Comparison of ENCODE assay signal across 28 cellular contexts in the genomic region with DNA sequence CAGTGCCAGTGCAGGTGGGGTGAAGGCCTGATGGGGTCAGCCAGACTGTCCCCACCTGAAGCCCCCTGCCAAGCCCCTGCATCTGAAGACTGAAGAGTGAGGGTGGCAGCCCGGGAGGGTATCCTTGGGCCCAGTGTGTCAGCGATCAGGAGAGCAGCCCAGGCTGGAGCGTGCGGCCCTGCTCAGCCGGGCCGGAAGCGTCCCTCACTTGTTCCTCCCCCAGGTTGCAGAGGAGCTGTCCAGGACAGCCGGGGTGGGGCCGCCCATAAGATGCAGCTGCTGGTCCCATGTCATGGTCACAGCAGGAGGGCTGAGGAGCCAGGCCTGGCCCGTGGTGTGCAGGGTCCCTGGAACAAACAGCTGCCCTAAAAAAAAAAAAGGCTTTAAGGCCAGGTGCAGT. TPM values are rescaled to one million over a fixed set of nuclear protein-coding genes. Genes with fewer than 3 reads are reported as not detected.
DNase-seq lines count a peak whose midpoint lies in the region; ATAC-seq and TF ChIP-seq lines count a peak whose summit lies in the region.
"Had no signal": no experiment of that assay in that cellular context is flagged by ENCODE, and none has a peak within 500 bp of the region (broad histone marks: within the 10 kb centered on the region; RNA-seq: fewer than 3 reads in every experiment).

No MANE protein-coding gene starts in this region.

- DNase-seq in heart left ventricle (no peak), Right ventricle myocardium inferior (ENCODE audit: missing footprints) (no peak), prostate gland (ENCODE audit: low spot score) (no peak), thyroid gland (no peak), breast epithelium (ENCODE audit: low spot score in 2 of 2) (no peak), NCI-H128 (lab: John Stamatoyannopoulos, UW; ENCODE audit: unreplicated experiment) (no peak)
- DNase-seq: activated B cell treated with CpG ODN at 0.5 μM for 24 hours; activated CD4-positive, alpha-beta T cell treated with anti-CD3 and anti-CD28 coated beads, Interleukin-2, amount 50 U/mL, for 48 hours; activated naive CD4-positive, alpha-beta T cell treated with anti-CD3 and anti-CD28 coated beads, Interleukin-2, amount 10 ng/mL, durations not matched to agents 7 days and 5 days; amniotic stem cell; CD4-positive, alpha-beta memory T cell; colonic mucosa; effector CD8-positive, alpha-beta T cell; HFFc6; left cardiac atrium; NCI-H187 treated with DMSO at 0.1 percent for 48 hours; NCI-H526; SHP77 treated with DMSO at 0.1 percent for 48 hours; stimulated activated CD4-positive, alpha-beta T cell treated with anti-CD3 and anti-CD28 coated beads, Interleukin-4, amount 100 ng/mL, for 4 hours; stimulated activated naive B cell treated with anti-CD40 and anti-IgM and Interleukin-4, amounts not matched to agents 10 μg/mL and 1 μg/mL and 100 μg/mL, for 72 hours; T-helper 9 cell had no signal

- no peaks in the 10 kb centered on the region for H3K27me3 ChIP-seq in heart left ventricle
- no peaks in the 10 kb centered on the region for H3K27me3 ChIP-seq in gastroesophageal sphincter
- no peaks in the 10 kb centered on the region for H3K27me3 ChIP-seq in prostate gland (replicated peaks; ENCODE audit: insufficient read depth)
- no peaks in the 10 kb centered on the region for H3K27me3 ChIP-seq in thyroid gland
- no peaks in the 10 kb centered on the region for H3K27me3 ChIP-seq in breast epithelium
- H3K27me3 ChIP-seq: colonic mucosa, hepatocyte, neutrophil had no signal

- H3K27ac ChIP-seq in heart left ventricle (peak overlapping the region in 3 of 12 donors; percentile 5 to 71 (median 34)), gastroesophageal sphincter (peak overlapping the region in 2 of 4 donors; percentile 43 to 58), prostate gland (peak overlapping the region; percentile 77 to 80), thyroid gland (peak overlapping the region; percentile 77 to 95 (median 88)), breast epithelium (peak overlapping the region in 1 of 2 donors; percentile 25)
- H3K27ac ChIP-seq: colonic mucosa, epithelial cell of prostate, hepatocyte, HL-60, neutrophil, thoracic aorta had no signal

- H3K36me3 ChIP-seq in heart left ventricle (peaks cover 0 to 6% (median 0%) of the 10 kb centered on the region in 9 donors), gastroesophageal sphincter (peaks cover 0 to 6% of the 10 kb centered on the region in 2 donors), prostate gland (no peaks in the 10 kb centered on the region), thyroid gland (no peaks in the 10 kb centered on the region), breast epithelium (no peaks in the 10 kb centered on the region)
- H3K36me3 ChIP-seq: colonic mucosa, thoracic aorta had no signal

- no peak for TF ChIP-seq CTCF in heart left ventricle (IDR thresholded peaks at IDR 0.05)
- no peak for TF ChIP-seq CTCF in gastroesophageal sphincter (IDR thresholded peaks at IDR 0.05)
- TF ChIP-seq CTCF in prostate gland (IDR thresholded peaks at IDR 0.05): no peak
- no peak for TF ChIP-seq CTCF in thyroid gland (IDR thresholded peaks at IDR 0.05)
- no peak for TF ChIP-seq CTCF in breast epithelium (IDR thresholded peaks at IDR 0.05)

- intact Hi-C loops in heart left ventricle (cut with DNase I): loop anchor here in 4 of 10 donors (5.0 to 10.0 kb wide), 2 partner anchors 37 to 49 kb away; no protein-coding TSS in a partner anchor
- intact Hi-C loops in Right ventricle myocardium inferior (cut with DNase I): no loop called here
- intact Hi-C loops in prostate gland (cut with DNase I): no loop called here
- intact Hi-C loops in thyroid gland (cut with DNase I): no loop called here
- intact Hi-C loops in breast epithelium (cut with DNase I; ENCODE audit: low total_unique reads): no loop called here

- TF ChIP-seq EP300 in gastroesophageal sphincter (IDR thresholded peaks at IDR 0.05): no peak

- H3K4me3 ChIP-seq in heart left ventricle (no peak overlapping the region), gastroesophageal sphincter (no peak overlapping the region), prostate gland (no peak overlapping the region), thyroid gland (replicated peaks in 1 of 3) (no peak overlapping the region), breast epithelium (no peak overlapping the region)
- H3K4me3 ChIP-seq: colonic mucosa, hepatocyte, thoracic aorta had no signal

- peak in 3 of 4 donors; percentile 21 to 56 (median 46) for ATAC-seq in heart left ventricle
- no peak for ATAC-seq in Right ventricle myocardium inferior
- peak; percentile 63 for ATAC-seq in gastroesophageal sphincter
- ATAC-seq in HG02938 (IDR thresholded peaks at IDR 0.05; ENCODE audit: unreplicated experiment): no peak
- ATAC-seq: stimulated activated naive B cell treated with anti-CD40 and anti-IgM and Interleukin-4, amounts not matched to agents 10 μg/mL and 1 μg/mL and 100 μg/mL, for 72 hours had no signal

- TF ChIP-seq POLR2A in heart left ventricle (IDR thresholded peaks at IDR 0.05) (no peak), gastroesophageal sphincter (IDR thresholded peaks at IDR 0.05) (no peak), prostate gland (IDR thresholded peaks at IDR 0.05) (no peak), thyroid gland (IDR thresholded peaks at IDR 0.05) (no peak), breast epithelium (IDR thresholded peaks at IDR 0.05) (no peak)

- H3K4me1 ChIP-seq in heart left ventricle (peaks cover 0 to 37% (median 15%) of the 10 kb centered on the region in 12 donors), gastroesophageal sphincter (peaks cover 0 to 83% (median 20%) of the 10 kb centered on the region in 3 donors), prostate gland (replicated peaks) (peaks cover 23% of the 10 kb centered on the region), thyroid gland (peaks cover 72 to 75% of the 10 kb centered on the region in 2 donors), breast epithelium (peaks cover 0 to 6% of the 10 kb centered on the region in 2 donors)
- H3K4me1 ChIP-seq: colonic mucosa had no signal

- WGBS in heart left ventricle, 4 donors: 68 to 77% (median 75%) methylated on average over 7 to 10 of the region's 10 CpGs
- WGBS in gastroesophageal sphincter (ENCODE audit: low coverage in 1 of 2), 2 donors: no CpG with 5 or more reads among the region's 10 CpGs
- 79% methylated on average over 10 of the region's 10 CpGs for whole genome bisulfite sequencing in prostate gland
- WGBS in thyroid gland, 2 donors: 63 to 89% methylated on average over 3 to 10 of the region's 10 CpGs

- no peaks in the 10 kb centered on the region for H3K9me3 ChIP-seq in heart left ventricle
- no peaks in the 10 kb centered on the region for H3K9me3 ChIP-seq in gastroesophageal sphincter
- H3K9me3 ChIP-seq in prostate gland: no peaks in the 10 kb centered on the region
- H3K9me3 ChIP-seq in thyroid gland: no peaks in the 10 kb centered on the region
- no peaks in the 10 kb centered on the region for H3K9me3 ChIP-seq in breast epithelium
- H3K9me3 ChIP-seq: colonic mucosa, neutrophil, thoracic aorta had no signal

RNA-seq across cellular contexts. Expression of gene KDM4B, which starts 55.4 kb away (rescaled TPM):
- 10 to 100 TPM; 21.5 to 36.5 (median 28.1) TPM for total RNA-seq in heart left ventricle
- 10 to 100 TPM; 22.6 to 24.3 TPM for polyA plus RNA-seq in heart left ventricle
- 38.6 TPM for total RNA-seq in Right ventricle myocardium inferior
- 10 to 100 TPM; 29.2 to 43.8 (median 38.7) TPM for total RNA-seq in gastroesophageal sphincter
- 100 to 1,000 TPM in 1 of 2 donors, 10 to 100 TPM in 1; 74.6 to 136 TPM for total RNA-seq in prostate gland
- total RNA-seq in thyroid gland: 10 to 100 TPM; 44.3 to 87.2 (median 75.8) TPM
- 10 to 100 TPM; 25.0 to 55.3 (median 40.3) TPM for total RNA-seq in breast epithelium

Comparison
In these comparisons a context has a peak if more than half of its experiments do, and no peak if none do; other contexts are left out.
1. ATAC-seq: peak in heart left ventricle (3 of 4) and gastroesophageal sphincter (single experiment); none in Right ventricle myocardium inferior (single experiment) and HG02938 (single experiment).